Comparison of ENCODE assay signal across 16 cellular contexts in genomic region chr1:3553166-3553939, GRCh38. TPM values are rescaled to one million over a fixed set of nuclear protein-coding genes. Genes with fewer than 3 reads are reported as not detected.
A peak's percentile ranks its signal among the peaks of the same experiment; 100 is the strongest.
DNase-seq lines count a peak whose midpoint lies in the region; ATAC-seq and TF ChIP-seq lines count a peak whose summit lies in the region.
"Had no signal": no experiment of that assay in that cellular context is flagged by ENCODE, and none has a peak within 500 bp of the region (broad histone marks: within the 10 kb centered on the region; RNA-seq: fewer than 3 reads in every experiment).

No MANE protein-coding gene starts in this region.

- no peaks in the 10 kb centered on the region for H3K27me3 ChIP-seq in cardiac muscle cell
- H3K27me3 ChIP-seq: colonic mucosa, sigmoid colon had no signal

- H3K4me1 ChIP-seq in cardiac muscle cell (ENCODE audit: low read depth): peaks cover 5% of the 10 kb centered on the region
- H3K4me1 ChIP-seq: colonic mucosa had no signal

- no peaks in the 10 kb centered on the region for H3K9me3 ChIP-seq in cardiac muscle cell (ENCODE audit: low read depth)
- H3K9me3 ChIP-seq: colonic mucosa, sigmoid colon had no signal

- TF ChIP-seq CTCF in cardiac muscle cell (IDR thresholded peaks at IDR 0.05; ENCODE audit: low read depth, low read length) (no peak), fibroblast of villous mesenchyme (IDR thresholded peaks at IDR 0.05; ENCODE audit: insufficient read depth, low read depth, low read length) (no peak)

- DNase-seq in cardiac muscle cell (ENCODE audit: low read depth in 1 of 2, low spot score in 1 of 2) (peak in 1 of 2 donors; percentile 44), Right ventricle myocardium inferior (ENCODE audit: missing footprints) (no peak), fibroblast of villous mesenchyme (ENCODE audit: low read depth) (peak; percentile 26), cerebellum (ENCODE audit: low spot score) (no peak), amygdala (lab: John Stamatoyannopoulos, UW) (no peak), GF-D8 (lab: John Stamatoyannopoulos, UW) (no peak)
- DNase-seq: activated CD8-positive, alpha-beta T cell treated with anti-CD3 and anti-CD28 coated beads, Interleukin-2, amount 10 ng/mL, durations not matched to agents 7 days and 5 days; anterior cingulate cortex; colonic mucosa; GDM1; mesendoderm; sigmoid colon; stimulated activated CD4-positive, alpha-beta T cell treated with anti-CD3 and anti-CD28 coated beads, Interleukin-4, amount 100 ng/mL, for 24 hours had no signal

- ATAC-seq in Right ventricle myocardium inferior: no peak
- peak; percentile 13; the same call in 2 of the 3 replicates for ATAC-seq in SK-N-SH treated with all-trans-retinoic acid at 6 μM for 48 hours
- ATAC-seq in GM18502 (IDR thresholded peaks at IDR 0.05; ENCODE audit: poor library complexity, unreplicated experiment): no peak
- ATAC-seq: activated CD8-positive, alpha-beta T cell treated with anti-CD3 and anti-CD28 coated beads, Interleukin-2, amount 10 ng/mL, durations not matched to agents 7 days and 5 days had no signal

- intact Hi-C loops in Right ventricle myocardium inferior (cut with DNase I): no loop called here

- peak overlapping the region; percentile 27 for H3K27ac ChIP-seq in cardiac muscle cell
- H3K27ac ChIP-seq: 22Rv1, colonic mucosa, sigmoid colon had no signal

- no peaks in the 10 kb centered on the region for H3K36me3 ChIP-seq in cardiac muscle cell
- H3K36me3 ChIP-seq: colonic mucosa, sigmoid colon had no signal

- H3K4me3 ChIP-seq in cardiac muscle cell (no peak overlapping the region), fibroblast of villous mesenchyme (ENCODE audit: low read depth, low read length) (no peak overlapping the region)
- H3K4me3 ChIP-seq: colonic mucosa, sigmoid colon had no signal

TF ChIP-seq in SK-N-SH treated with all-trans-retinoic acid at 6 μM for 48 hours, 23 proteins besides CTCF, POLR2A, EP300 and RAD21:
- no peak for TF ChIP-seq GLIS3 (CRISPR knock-in tag; IDR thresholded peaks at IDR 0.05)
- no peak for TF ChIP-seq ZFP30 (CRISPR knock-in tag; IDR thresholded peaks at IDR 0.05)
TF ChIP-seq in SK-N-SH treated with all-trans-retinoic acid at 6 μM for 48 hours: peak in this region for 0.

RNA-seq across cellular contexts. Expression of gene MEGF6, which starts 58.0 kb away (rescaled TPM):
- 12.6 and 31.7 TPM in 2 replicates for total RNA-seq in cardiac muscle cell
- 11.1 and 24.5 TPM in 2 replicates for polyA plus RNA-seq in cardiac muscle cell
- 7.0 TPM for total RNA-seq in Right ventricle myocardium inferior
- 2.2 and 7.1 TPM in 2 replicates for total RNA-seq in fibroblast of villous mesenchyme
- total RNA-seq in cerebellum: 14.9 TPM
